ENCODE assay signal across 14 cellular contexts in genomic region chr2:172179045-172179742, GRCh38.
DNase-seq lines count a peak whose midpoint lies in the region; ATAC-seq, FAIRE-seq and TF ChIP-seq lines count a peak whose summit lies in the region.
"Had no signal": no experiment of that assay in that cellular context is flagged by ENCODE, and none has a peak within 500 bp of the region (broad histone marks: within the 10 kb centered on the region; RNA-seq: fewer than 3 reads in every experiment).

No MANE protein-coding gene starts in this region.

- H2BK5ac ChIP-seq in mesendoderm (ENCODE audit: low read length) = no peak overlapping the region

- CTCF ChIA-PET in activated CD8-positive, alpha-beta T cell treated with anti-CD3 and anti-CD28 coated beads, Interleukin-2, amount 10 ng/mL, durations not matched to agents 7 days and 5 days (lab: Charles Lee) = interaction anchor here (1.3 to 3.1 kb wide), 3 partner anchors 52 to 282 kb away, joined by 6 to 15 read pairs (median 11); no protein-coding TSS in a partner anchor

- no peak overlapping the region for H3K56ac ChIP-seq in mesendoderm (ENCODE audit: low read length)

- H3K27ac ChIP-seq in mesendoderm (ENCODE audit: low read depth, low read length) (no peak overlapping the region), hepatocyte (no peak overlapping the region)
- H3K27ac ChIP-seq: prostate gland had no signal

- no peak overlapping the region for H3K4ac ChIP-seq in mesendoderm (ENCODE audit: low read depth, low read length)

- H3K9me3 ChIP-seq in hepatocyte (ENCODE audit: low read depth) = no peaks in the 10 kb centered on the region
- H3K9me3 ChIP-seq: prostate gland had no signal

- peaks cover 6% of the 10 kb centered on the region for H3K9me3 Mint-ChIP-seq in activated CD8-positive, alpha-beta T cell treated with anti-CD3 and anti-CD28 coated beads, Interleukin-2, amount 10 ng/mL, durations not matched to agents 7 days and 5 days (ENCODE audit: insufficient read depth)

- H2AK5ac ChIP-seq in mesendoderm (ENCODE audit: low read length) = no peak overlapping the region

- H3K4me2 ChIP-seq in mesendoderm (ENCODE audit: low read length) (no peak overlapping the region), hepatocyte (no peak overlapping the region)

- peaks cover 23% of the 10 kb centered on the region for H3K4me1 Mint-ChIP-seq in activated CD8-positive, alpha-beta T cell treated with anti-CD3 and anti-CD28 coated beads, Interleukin-2, amount 10 ng/mL, durations not matched to agents 7 days and 5 days (ENCODE audit: low read depth)

- H3K18ac ChIP-seq in mesendoderm (ENCODE audit: low read length) = no peak overlapping the region

- no peak overlapping the region for H3K23ac ChIP-seq in mesendoderm (ENCODE audit: low read length)

- TF ChIP-seq CTCF in hepatocyte (IDR thresholded peaks at IDR 0.05; ENCODE audit: poor library complexity) = no peak

- no peaks in the 10 kb centered on the region for H3K9me2 ChIP-seq in hepatocyte (replicated peaks; ENCODE audit: insufficient read depth)

- no peak overlapping the region for H3K4me3 ChIP-seq in mesendoderm (ENCODE audit: low read length)
- H3K4me3 ChIP-seq in hepatocyte = no peak overlapping the region
- H3K4me3 ChIP-seq: GM12878, prostate gland had no signal

- no peaks in the 10 kb centered on the region for H3K27me3 ChIP-seq in mesendoderm (ENCODE audit: insufficient read depth, low read length, poor library complexity)
- H3K27me3 ChIP-seq in hepatocyte = no peaks in the 10 kb centered on the region

- H2BK120ac ChIP-seq in mesendoderm (ENCODE audit: low read depth, low read length) = no peak overlapping the region

- H4K8ac ChIP-seq in mesendoderm (ENCODE audit: low read depth, low read length) = no peak overlapping the region

- H3K9ac ChIP-seq in mesendoderm (ENCODE audit: low read length) = no peak overlapping the region

- DNase-seq in Daoy (ENCODE audit: low read depth) (peak; percentile 89), HS-27A (ENCODE audit: low read depth) (peak; percentile 19), mesendoderm (peak; percentile 10), GM19239 (ENCODE audit: insufficient read length, low spot score) (no peak), hepatocyte (ENCODE audit: low spot score) (no peak)
- DNase-seq in activated CD8-positive, alpha-beta T cell treated with anti-CD3 and anti-CD28 coated beads, Interleukin-2, amount 10 ng/mL, durations not matched to agents 7 days and 5 days = peak; percentile 47
- DNase-seq: hippocampal formation, NCI-H1436, substantia nigra had no signal

- no peaks in the 10 kb centered on the region for H4K20me1 ChIP-seq in hepatocyte (ENCODE audit: insufficient read depth, poor library complexity, severe bottlenecking)

- no peaks in the 10 kb centered on the region for H3K79me1 ChIP-seq in mesendoderm (ENCODE audit: low read length)

- no peaks in the 10 kb centered on the region for H3K27me3 Mint-ChIP-seq in activated CD8-positive, alpha-beta T cell treated with anti-CD3 and anti-CD28 coated beads, Interleukin-2, amount 10 ng/mL, durations not matched to agents 7 days and 5 days (ENCODE audit: low read depth)

- H2AFZ ChIP-seq in hepatocyte = no peak overlapping the region

- H3K36me3 ChIP-seq in mesendoderm (ENCODE audit: control insufficient read depth, insufficient read depth, low read length) (no peaks in the 10 kb centered on the region), hepatocyte (replicated peaks; ENCODE audit: insufficient read depth, low read depth) (no peaks in the 10 kb centered on the region)
- H3K36me3 ChIP-seq: prostate gland had no signal

- no peak overlapping the region for H3K4me3 Mint-ChIP-seq in activated CD8-positive, alpha-beta T cell treated with anti-CD3 and anti-CD28 coated beads, Interleukin-2, amount 10 ng/mL, durations not matched to agents 7 days and 5 days

- ATAC-seq in activated CD8-positive, alpha-beta T cell treated with anti-CD3 and anti-CD28 coated beads, Interleukin-2, amount 10 ng/mL, durations not matched to agents 7 days and 5 days = peak; percentile 64
- no peak for ATAC-seq in HG03175 (IDR thresholded peaks at IDR 0.05; ENCODE audit: unreplicated experiment)
- no peak for ATAC-seq in GM21786 (IDR thresholded peaks at IDR 0.05; ENCODE audit: unreplicated experiment)
- ATAC-seq: GM12878 had no signal

- H3K4me1 ChIP-seq in mesendoderm (ENCODE audit: control insufficient read depth, low read depth, low read length) (no peaks in the 10 kb centered on the region), hepatocyte (ENCODE audit: insufficient read depth) (peaks cover 4% of the 10 kb centered on the region)
- H3K4me1 ChIP-seq: prostate gland had no signal

- no peaks in the 10 kb centered on the region for H3K79me2 ChIP-seq in mesendoderm (ENCODE audit: control insufficient read depth, insufficient read depth, low read length)
- no peaks in the 10 kb centered on the region for H3K79me2 ChIP-seq in hepatocyte

- no peak for FAIRE-seq in GM19239 (lab: Jason Lieb, UNC)
- FAIRE-seq: endometrium, GM12878 had no signal

- no CpG with 5 or more reads among the region's 4 CpGs for WGBS in mesendoderm (ENCODE audit: extremely low coverage, insufficient coverage, low lambda C conversion rate)
- WGBS in hepatocyte (ENCODE audit: low lambda C conversion rate, missing lambda C conversion rate) = 81% methylated on average over 4 of the region's 4 CpGs

- H2BK15ac ChIP-seq in mesendoderm (replicated peaks; ENCODE audit: low read depth) = no peak overlapping the region

- POLR2A ChIA-PET in activated CD8-positive, alpha-beta T cell treated with anti-CD3 and anti-CD28 coated beads, Interleukin-2, amount 10 ng/mL, durations not matched to agents 7 days and 5 days (lab: Charles Lee) = no interaction called here

- H3K36me3 Mint-ChIP-seq in activated CD8-positive, alpha-beta T cell treated with anti-CD3 and anti-CD28 coated beads, Interleukin-2, amount 10 ng/mL, durations not matched to agents 7 days and 5 days (ENCODE audit: low read depth) = no peaks in the 10 kb centered on the region

- no peak overlapping the region for H4K5ac ChIP-seq in mesendoderm (ENCODE audit: low read length)

- H3K27ac Mint-ChIP-seq in activated CD8-positive, alpha-beta T cell treated with anti-CD3 and anti-CD28 coated beads, Interleukin-2, amount 10 ng/mL, durations not matched to agents 7 days and 5 days = no peak overlapping the region

Comparison
In these comparisons a context has a peak if more than half of its experiments do, and no peak if none do; other contexts are left out.
1. DNase-seq: peak in Daoy (single experiment), HS-27A (single experiment), activated CD8-positive, alpha-beta T cell treated with anti-CD3 and anti-CD28 coated beads, Interleukin-2, amount 10 ng/mL, durations not matched to agents 7 days and 5 days (single experiment) and mesendoderm (single experiment); none in GM19239 (single experiment) and hepatocyte (single experiment).